Comparison of ENCODE assay signal across 8 cellular contexts in the genomic region with DNA sequence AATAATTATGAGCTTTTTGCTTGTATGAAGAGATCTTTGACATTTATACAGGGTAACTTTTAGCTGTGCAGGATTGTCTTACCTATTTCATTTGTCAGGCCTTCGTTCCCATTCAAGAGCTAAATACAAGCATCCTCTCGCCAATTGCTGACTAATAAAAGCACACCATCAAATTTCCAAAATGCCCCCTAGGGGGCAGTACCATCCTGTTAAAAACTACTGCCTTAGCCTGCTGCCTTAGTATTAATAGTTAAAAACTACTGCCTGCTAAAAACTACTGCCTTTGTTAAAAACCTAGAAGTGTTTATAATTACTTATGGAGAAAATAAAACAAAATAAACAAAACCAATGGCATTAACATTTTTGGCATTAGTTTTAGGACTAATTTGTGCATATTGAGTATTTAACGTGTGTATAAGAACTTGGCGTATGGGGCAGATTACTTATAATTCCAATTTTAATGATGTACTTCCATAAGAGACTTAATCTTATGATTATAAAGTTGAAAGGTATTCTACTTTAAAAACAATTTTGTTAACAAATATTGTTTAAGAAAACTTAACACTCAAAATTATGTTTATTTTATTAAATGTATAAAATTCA. TPM values are rescaled to one million over a fixed set of nuclear protein-coding genes. Genes with fewer than 3 reads are reported as not detected.
DNase-seq lines count a peak whose midpoint lies in the region; ATAC-seq and TF ChIP-seq lines count a peak whose summit lies in the region.

No MANE protein-coding gene starts in this region.

- CTCF ChIA-PET in Caco-2 (lab: Charles Lee): interaction anchor here (0.7 to 1.4 kb wide), 8 partner anchors 9 to 353 kb away, joined by 3 to 11 read pairs (median 5); partner anchors contain the start of genes DDX24 and IFI27L1
- CTCF ChIA-PET in WTC11 (lab: Charles Lee): interaction anchor here (0.6 to 2.5 kb wide), 48 partner anchors 9 to 417 kb away, joined by 3 to 29 read pairs (median 4); partner anchors contain the start of genes DDX24, IFI27, IFI27L1 and OTUB2

- H3K27ac Mint-ChIP-seq in Caco-2 (ENCODE audit: unreplicated experiment): no peak overlapping the region
- no peak overlapping the region for H3K27ac Mint-ChIP-seq in WTC11

- 50 to 52% methylated on average over 4 of the region's 4 CpGs for whole genome bisulfite sequencing in testis, 2 donors

- POLR2A ChIA-PET in Caco-2 (lab: Charles Lee) (no interaction called here), WTC11 (lab: Charles Lee) (interaction anchor here (1.0 kb wide), 1 partner anchor 51 kb away, joined by 4 read pairs; the partner anchor contains the start of genes DDX24 and IFI27L1)

- H3K4me1 ChIP-seq in Caco-2: no peaks in the 10 kb centered on the region
- no peaks in the 10 kb centered on the region for H3K4me1 ChIP-seq in testis

- H3K4me3 ChIP-seq in Caco-2 (ENCODE audit: low read depth, low read length): no peak overlapping the region
- no peak overlapping the region for H3K4me3 ChIP-seq in H7 (ENCODE audit: insufficient read depth, low read depth, low read length)
- H3K4me3 ChIP-seq in testis: no peak overlapping the region

- H3K4me3 Mint-ChIP-seq in Caco-2 (ENCODE audit: unreplicated experiment) (no peak overlapping the region), WTC11 (no peak overlapping the region)

- peaks cover 13% of the 10 kb centered on the region for H3K9me3 Mint-ChIP-seq in Caco-2 (ENCODE audit: unreplicated experiment)
- peaks cover 20% of the 10 kb centered on the region for H3K9me3 Mint-ChIP-seq in WTC11

- H3K4me1 Mint-ChIP-seq in Caco-2 (ENCODE audit: low read depth, unreplicated experiment): peaks cover 10% of the 10 kb centered on the region
- peaks cover 15% of the 10 kb centered on the region for H3K4me1 Mint-ChIP-seq in WTC11

- H3K9me3 ChIP-seq in Caco-2 (no peaks in the 10 kb centered on the region), testis (no peaks in the 10 kb centered on the region)

- H3K27ac ChIP-seq in testis: no peak overlapping the region

- H3K27me3 Mint-ChIP-seq in Caco-2 (ENCODE audit: insufficient read depth, unreplicated experiment) (peaks cover 3% of the 10 kb centered on the region), WTC11 (ENCODE audit: low read depth) (peaks cover 15% of the 10 kb centered on the region)

- BruUV-seq in Caco-2 (replicated peaks; lab: Mats Ljungman, UMichigan): no TSS peak

- no peaks in the 10 kb centered on the region for H3K27me3 ChIP-seq in Caco-2 (replicated peaks; ENCODE audit: control insufficient read depth, insufficient read depth, low read length)
- peaks cover 2% of the 10 kb centered on the region; the same call in 1 of the 2 replicates for H3K27me3 ChIP-seq in H7 (ENCODE audit: control insufficient read depth, insufficient read depth, low read length)
- no peaks in the 10 kb centered on the region for H3K27me3 ChIP-seq in testis

- ATAC-seq in WTC11 (no peak; the same call in 1 of the 2 replicates), HG03469 (IDR thresholded peaks at IDR 0.05; ENCODE audit: unreplicated experiment) (no peak)

- no peaks in the 10 kb centered on the region for H3K36me3 ChIP-seq in Caco-2 (ENCODE audit: control insufficient read depth, insufficient read depth, low read length)
- no peaks in the 10 kb centered on the region for H3K36me3 ChIP-seq in H7 (replicated peaks; ENCODE audit: control insufficient read depth, insufficient read depth, low read length)
- H3K36me3 ChIP-seq in testis (ENCODE audit: low read depth, missing control alignments): no peaks in the 10 kb centered on the region

- intact Hi-C loops in Caco-2 (cut with micrococcal nuclease; ENCODE audit: unreplicated experiment) (loop anchor here (1.0 to 10.0 kb wide), 3 partner anchors 48 to 352 kb away; no protein-coding TSS in a partner anchor), testis (cut with DNase I; ENCODE audit: low total_unique reads) (no loop called here)

- no peak for TF ChIP-seq POLR2A in testis (IDR thresholded peaks at IDR 0.05)

- TF ChIP-seq CTCF in Caco-2 (IDR thresholded peaks at IDR 0.05; ENCODE audit: insufficient read depth in 1 of 2, low read depth in 1 of 2, low read length in 1 of 2, severe bottlenecking in 1 of 2, unreplicated experiment in 1 of 2): peak; percentile 63 to 70
- peak; percentile 85 for TF ChIP-seq CTCF in WTC11 (IDR thresholded peaks at IDR 0.05)
- peak; percentile 58 to 86 (median 80) for TF ChIP-seq CTCF in testis (IDR thresholded peaks at IDR 0.05)

- DNase-seq in Caco-2 (peak in 1 of 2 experiments; percentile 74), H7 (peak; percentile 47), NCI-H226 (peak; percentile 40), WTC11 (ENCODE audit: low spot score) (peak; percentile 50), dermis microvascular lymphatic vessel endothelial cell (ENCODE audit: low read depth in 2 of 2) (peak; percentile 53 to 71), middle frontal gyrus (ENCODE audit: extremely low spot score, low spot score) (peak; percentile 54), testis (peak; percentile 83)

- no peaks in the 10 kb centered on the region for H3K36me3 Mint-ChIP-seq in Caco-2 (ENCODE audit: insufficient read depth, unreplicated experiment)
- peaks cover 13% of the 10 kb centered on the region for H3K36me3 Mint-ChIP-seq in WTC11

TF ChIP-seq in WTC11, 78 proteins besides CTCF, POLR2A, EP300 and RAD21:
- no peak for TF ChIP-seq PRRX2 (CRISPR knock-in tag; IDR thresholded peaks at IDR 0.05)
- no peak for TF ChIP-seq USF2 (CRISPR knock-in tag; IDR thresholded peaks at IDR 0.05)
- TF ChIP-seq MXD4 (CRISPR knock-in tag; IDR thresholded peaks at IDR 0.05; ENCODE audit: borderline replicate concordance): no peak
- TF ChIP-seq ZNF281 (CRISPR knock-in tag; IDR thresholded peaks at IDR 0.05): no peak
- TF ChIP-seq, protein P1, sequence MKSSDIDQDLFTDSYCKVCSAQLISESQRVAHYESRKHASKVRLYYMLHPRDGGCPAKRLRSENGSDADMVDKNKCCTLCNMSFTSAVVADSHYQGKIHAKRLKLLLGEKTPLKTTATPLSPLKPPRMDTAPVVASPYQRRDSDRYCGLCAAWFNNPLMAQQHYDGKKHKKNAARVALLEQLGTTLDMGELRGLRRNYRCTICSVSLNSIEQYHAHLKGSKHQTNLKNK (CRISPR knock-in tag; IDR thresholded peaks at IDR 0.05): no peak
- TF ChIP-seq ZNF232 (CRISPR knock-in tag; IDR thresholded peaks at IDR 0.05): no peak

RNA-seq across cellular contexts. Expression of gene IFI27L2, which starts 3.0 kb away (rescaled TPM):
- total RNA-seq in Caco-2 (2022) (3.4 and 4.7 TPM in 2 replicates), WTC11 (2021) (22.1 to 37.2 TPM (median 35.5 TPM) in 3 replicates), dermis microvascular lymphatic vessel endothelial cell (5.2 and 8.9 TPM in 2 replicates), testis (100 to 1,000 TPM; 182 to 187 TPM)
- 25.6 and 26.3 TPM in 2 replicates for total RNA-seq in H7 (2014; rRNA removed; shearing (Covaris generic))
- polyA plus RNA-seq in testis (ENCODE audit: insufficient read depth, low read depth, low replicate concordance): 71.8 TPM

RNA-seq across cellular contexts. Expression of gene IFI27, which starts 21.9 kb away (rescaled TPM):
- total RNA-seq in Caco-2 (2022) (1.7 and 2.6 TPM in 2 replicates), WTC11 (2021) (1.8 to 3.2 TPM (median 2.4 TPM) in 3 replicates), dermis microvascular lymphatic vessel endothelial cell (54.5 and 62.0 TPM in 2 replicates), testis (100 to 1,000 TPM; 388 to 531 TPM)
- total RNA-seq in H7 (2014; rRNA removed; shearing (Covaris generic)): 0.62 TPM in 1 of 2 replicates, not detected in the other
- polyA plus RNA-seq in testis (ENCODE audit: insufficient read depth, low read depth, low replicate concordance): 312 TPM

RNA-seq across cellular contexts. Expression of gene PPP4R4, which starts 41.7 kb away (rescaled TPM):
- total RNA-seq in Caco-2 (2022): 0.20 and 0.21 TPM in 2 replicates
- 2.3 and 3.0 TPM in 2 replicates for total RNA-seq in H7 (2014; rRNA removed; shearing (Covaris generic))
- total RNA-seq in WTC11 (2021): 8.1 to 9.6 TPM (median 8.2 TPM) in 3 replicates
- total RNA-seq in dermis microvascular lymphatic vessel endothelial cell: not detected in 2 replicates
- 10 to 100 TPM; 24.3 to 26.7 TPM for total RNA-seq in testis
- polyA plus RNA-seq in testis (ENCODE audit: insufficient read depth, low read depth, low replicate concordance): 15.8 TPM

RNA-seq across cellular contexts. Expression of gene IFI27L1, which starts 51.3 kb away (rescaled TPM):
- total RNA-seq in Caco-2 (2022) (11.6 and 13.6 TPM in 2 replicates), WTC11 (2021) (27.6 to 34.1 TPM (median 32.3 TPM) in 3 replicates), dermis microvascular lymphatic vessel endothelial cell (7.2 and 13.0 TPM in 2 replicates), testis (100 to 1,000 TPM; 174 to 219 TPM)
- 14.3 and 16.4 TPM in 2 replicates for total RNA-seq in H7 (2014; rRNA removed; shearing (Covaris generic))
- polyA plus RNA-seq in testis (ENCODE audit: insufficient read depth, low read depth, low replicate concordance): 209 TPM

RNA-seq across cellular contexts. Expression of gene DDX24, which starts 51.4 kb away (rescaled TPM):
- total RNA-seq in Caco-2 (2022): 131 and 132 TPM in 2 replicates
- total RNA-seq in H7 (2014; rRNA removed; shearing (Covaris generic)): 198 and 211 TPM in 2 replicates
- 137 to 174 TPM (median 140 TPM) in 3 replicates for total RNA-seq in WTC11 (2021)
- 63.3 and 90.8 TPM in 2 replicates for total RNA-seq in dermis microvascular lymphatic vessel endothelial cell
- 100 to 1,000 TPM; 378 to 485 TPM for total RNA-seq in testis
- 431 TPM for polyA plus RNA-seq in testis (ENCODE audit: insufficient read depth, low read depth, low replicate concordance)

Comparison
In these comparisons a context has a peak if more than half of its experiments do, and no peak if none do; other contexts are left out.
1. RNA of gene IFI27, which starts 21.9 kb away (total RNA-seq): 388 to 531 TPM in testis and 54.5 to 62.0 TPM in dermis microvascular lymphatic vessel endothelial cell; 1.7 to 2.6 TPM in Caco-2, 1.8 to 3.2 TPM in WTC11 and 0.62 TPM in H7; every median in the first group is over 10 times any median in the second.
2. Peak in every context shown above with its lines, with median percentiles within 50 percentile points of each other: CTCF ChIP-seq.